In the genomic region with DNA sequence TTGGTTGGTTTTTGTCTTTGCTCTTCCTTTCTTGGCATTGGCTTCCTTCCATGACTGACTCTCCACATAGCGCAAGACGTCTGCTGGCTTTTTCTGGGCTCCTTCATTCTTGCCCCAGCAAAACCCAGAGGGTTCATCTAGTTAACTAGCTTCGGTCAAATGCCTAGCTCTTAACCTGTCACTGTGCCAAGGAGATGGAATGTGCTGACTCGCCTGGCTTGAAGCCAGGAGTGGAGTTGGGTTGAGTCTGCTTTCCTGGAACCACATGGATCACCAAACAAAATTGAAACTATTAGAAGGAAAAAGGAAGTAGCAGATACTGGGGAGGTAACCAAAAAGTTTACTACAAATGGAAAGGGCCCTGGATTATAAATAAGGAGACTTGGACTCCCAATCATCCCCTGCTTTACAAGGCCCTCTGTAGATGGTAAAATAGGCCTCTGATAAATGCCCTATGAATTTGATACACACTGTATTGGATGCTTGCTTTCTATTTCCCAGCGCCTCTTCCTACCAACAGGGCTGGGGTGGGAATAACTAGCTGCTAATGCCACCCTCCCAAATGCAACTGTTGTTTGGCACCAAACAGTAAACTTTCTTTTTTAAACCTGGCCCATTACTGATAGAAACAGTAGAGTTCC, we compare ENCODE assay signal across 9 cellular contexts. TPM values are rescaled to one million over a fixed set of nuclear protein-coding genes. Genes with fewer than 3 reads are reported as not detected.
A peak's percentile ranks its signal among the peaks of the same experiment; 100 is the strongest.
DNase-seq lines count a peak whose midpoint lies in the region; FAIRE-seq and TF ChIP-seq lines count a peak whose summit lies in the region.
"Had no signal": no experiment of that assay in that cellular context is flagged by ENCODE, and none has a peak within 500 bp of the region (broad histone marks: within the 10 kb centered on the region; RNA-seq: fewer than 3 reads in every experiment).

No MANE protein-coding gene starts in this region.

- no peak for FAIRE-seq in frontal cortex (lab: Jason Lieb, UNC)
- FAIRE-seq: G401.6 had no signal

- H4K20me1 ChIP-seq in MM.1S (ENCODE audit: insufficient read depth, low read length): no peaks in the 10 kb centered on the region

- H3K36me3 ChIP-seq in ACC112 (ENCODE audit: insufficient read depth, low read length): no peaks in the 10 kb centered on the region; the same call in 1 of the 2 replicates
- H3K36me3 ChIP-seq in MM.1S (replicated peaks; ENCODE audit: insufficient read depth, low read length): peaks cover 3% of the 10 kb centered on the region; the same call in 1 of the 2 replicates

- H3K4me3 ChIP-seq in ACC112 (ENCODE audit: low read depth, low read length) (no peak overlapping the region), astrocyte of the spinal cord (ENCODE audit: low read depth, low read length) (no peak overlapping the region), MM.1S (ENCODE audit: low read length) (no peak overlapping the region)

- DNase-seq in HT-29 (ENCODE audit: low spot score) (peak; percentile 61), astrocyte of the spinal cord (ENCODE audit: low read depth, low spot score) (peak; percentile 90), kidney tubule cell (ENCODE audit: low spot score) (peak; percentile 96), frontal cortex (ENCODE audit: low spot score in 2 of 2) (no peak), MM.1S (no peak), NCI-H345 treated with DMSO at 0.1 percent for 48 hours (lab: John Stamatoyannopoulos, UW; ENCODE audit: unreplicated experiment) (no peak), GDM1 (lab: John Stamatoyannopoulos, UW) (no peak)

- H3K79me2 ChIP-seq in ACC112 (ENCODE audit: control insufficient read depth, insufficient read depth, low read length, unreplicated experiment): peaks cover 17% of the 10 kb centered on the region
- H3K79me2 ChIP-seq in MM.1S (ENCODE audit: low read length): peaks cover 92% of the 10 kb centered on the region

- peak overlapping the region; percentile 25; the same call in 1 of the 2 replicates for H3K27ac ChIP-seq in ACC112 (ENCODE audit: low read depth, low read length)
- H3K27ac ChIP-seq in MM.1S (ENCODE audit: low read length): no peak overlapping the region

- H3K9me2 ChIP-seq in MM.1S (replicated peaks; ENCODE audit: insufficient read depth, low read length): no peaks in the 10 kb centered on the region

- in situ Hi-C loops in astrocyte of the spinal cord (cut with HindIII; ENCODE audit: low sequenced_read_pairs): no loop called here

- H3K27me3 ChIP-seq in ACC112 (ENCODE audit: insufficient read depth, low read length) (no peaks in the 10 kb centered on the region), MM.1S (replicated peaks; ENCODE audit: insufficient read depth, low read length) (no peaks in the 10 kb centered on the region)

- TF ChIP-seq CTCF in astrocyte of the spinal cord (IDR thresholded peaks at IDR 0.05; ENCODE audit: low read depth, low read length) (no peak), MM.1S (IDR thresholded peaks at IDR 0.05; ENCODE audit: low read length) (no peak)

- no peaks in the 10 kb centered on the region for H3F3A ChIP-seq in MM.1S (ENCODE audit: insufficient read depth, low read length)

- H3K4me1 ChIP-seq in ACC112 (ENCODE audit: control insufficient read depth, insufficient read depth, low read length, unreplicated experiment): peaks cover 11% of the 10 kb centered on the region
- H3K4me1 ChIP-seq in MM.1S (ENCODE audit: low read length): no peaks in the 10 kb centered on the region

- no peak overlapping the region for H2AFZ ChIP-seq in ACC112 (ENCODE audit: low read length, unreplicated experiment)
- no peak overlapping the region for H2AFZ ChIP-seq in MM.1S (ENCODE audit: low read length)

- H3K9me3 ChIP-seq in MM.1S (replicated peaks; ENCODE audit: insufficient read depth, low read length): no peaks in the 10 kb centered on the region

- H3K4me2 ChIP-seq in MM.1S (ENCODE audit: low read depth, low read length): no peak overlapping the region

- no peak overlapping the region for H3K9ac ChIP-seq in MM.1S (ENCODE audit: low read length)

RNA-seq across cellular contexts. Expression of a gene that starts 11.3 kb away (rescaled TPM):
- total RNA-seq in HT-29 (2014; rRNA removed; shearing (Covaris generic)): 5.6 and 8.6 TPM in 2 replicates
- 26.9 TPM for total RNA-seq in frontal cortex

RNA-seq across cellular contexts. Expression of a gene that starts 53.7 kb away (rescaled TPM):
- total RNA-seq in HT-29 (2014; rRNA removed; shearing (Covaris generic)): not detected in 2 replicates
- not detected for total RNA-seq in frontal cortex

Comparison
In these comparisons a context has a peak if more than half of its experiments do, and no peak if none do; other contexts are left out.
1. DNase-seq: peak in HT-29 (single experiment), astrocyte of the spinal cord (single experiment) and kidney tubule cell (single experiment); none in frontal cortex (0 of 2), MM.1S (single experiment), NCI-H345 treated with DMSO at 0.1 percent for 48 hours (single experiment) and GDM1 (single experiment).